ENCODE assay signal across 30 cellular contexts in the genomic region with DNA sequence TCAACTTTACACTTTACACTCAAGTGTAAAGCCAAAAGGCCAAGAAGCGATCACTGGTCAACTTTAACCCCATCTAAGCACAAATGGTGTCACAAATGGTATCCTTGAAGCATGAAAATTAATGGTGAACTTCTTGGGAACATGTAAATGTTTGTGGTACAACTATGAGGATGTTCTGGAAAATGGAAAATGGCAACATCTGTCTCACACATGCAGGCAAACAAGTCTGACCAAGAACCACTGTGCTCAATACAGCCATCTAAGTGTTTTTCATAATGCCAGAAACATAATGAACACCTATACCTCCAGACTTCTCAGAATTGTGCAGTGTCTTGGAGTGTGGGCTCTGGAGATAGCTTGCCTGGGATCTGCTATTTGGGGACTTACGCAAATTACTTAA.
"Had no signal": no experiment of that assay in that cellular context is flagged by ENCODE, and none has a peak within 500 bp of the region (broad histone marks: within the 10 kb centered on the region; RNA-seq: fewer than 3 reads in every experiment).

No MANE protein-coding gene starts in this region.

- H3K27me3 ChIP-seq: ascending aorta, breast epithelium, cardiac muscle cell, colonic mucosa, esophagus squamous epithelium had no signal

- H3K4me1 Mint-ChIP-seq: activated CD4-positive, alpha-beta memory T cell treated with anti-CD3 and anti-CD28 coated beads, Interleukin-2, amount 10 ng/mL, durations not matched to agents 7 days and 5 days; activated CD4-positive, alpha-beta T cell treated with anti-CD3 and anti-CD28 coated beads, Interleukin-2, amount 10 ng/mL, durations not matched to agents 24 days and 14 days; activated naive CD4-positive, alpha-beta T cell treated with anti-CD3 and anti-CD28 coated beads, Interleukin-2, amount 10 ng/mL, durations not matched to agents 7 days and 5 days; activated naive CD8-positive, alpha-beta T cell treated with anti-CD3 and anti-CD28 coated beads, Interleukin-2, amount 10 ng/mL, durations not matched to agents 7 days and 5 days; brain had no signal

- H3K36me3 Mint-ChIP-seq: activated naive CD4-positive, alpha-beta T cell treated with anti-CD3 and anti-CD28 coated beads, Interleukin-2, amount 10 ng/mL, durations not matched to agents 7 days and 5 days; activated naive CD8-positive, alpha-beta T cell treated with anti-CD3 and anti-CD28 coated beads, Interleukin-2, amount 10 ng/mL, durations not matched to agents 7 days and 5 days had no signal

- H3K9me3 ChIP-seq: colonic mucosa had no signal

- H3K4me3 ChIP-seq: ascending aorta, breast epithelium, cardiac muscle cell, colonic mucosa, esophagus squamous epithelium had no signal

- H3K36me3 ChIP-seq: ascending aorta, breast epithelium, cardiac muscle cell, colonic mucosa, esophagus squamous epithelium had no signal

- H3K9me3 Mint-ChIP-seq: activated CD4-positive, alpha-beta memory T cell treated with anti-CD3 and anti-CD28 coated beads, Interleukin-2, amount 10 ng/mL, durations not matched to agents 7 days and 5 days; activated CD4-positive, alpha-beta T cell treated with anti-CD3 and anti-CD28 coated beads, Interleukin-2, amount 10 ng/mL, durations not matched to agents 24 days and 14 days; activated naive CD4-positive, alpha-beta T cell treated with anti-CD3 and anti-CD28 coated beads, Interleukin-2, amount 10 ng/mL, durations not matched to agents 7 days and 5 days had no signal

- DNase-seq: activated CD4-positive, alpha-beta memory T cell treated with anti-CD3 and anti-CD28 coated beads, Interleukin-2, amount 10 ng/mL, durations not matched to agents 7 days and 5 days; activated CD4-positive, alpha-beta T cell treated with anti-CD3 and anti-CD28 coated beads for 36 hours; activated CD4-positive, alpha-beta T cell treated with anti-CD3 and anti-CD28 coated beads, Interleukin-2, amount 10 ng/mL, durations not matched to agents 24 days and 14 days; activated CD4-positive, alpha-beta T cell treated with anti-CD3 and anti-CD28 coated beads, Interleukin-2, amount 50 U/mL, for 4 hours; activated CD4-positive, CD25-positive, alpha-beta regulatory T cell; activated CD4-positive, CD25-positive, alpha-beta regulatory T cell treated with anti-CD3 and anti-CD28 coated beads, Interleukin-2, amount 50 U/mL, for 72 hours; activated CD8-positive, alpha-beta memory T cell treated with anti-CD3 and anti-CD28 coated beads, Interleukin-2, amount 50 U/mL, for 48 hours; activated gamma-delta T cell; activated naive CD4-positive, alpha-beta T cell; activated naive CD4-positive, alpha-beta T cell treated with anti-CD3 and anti-CD28 coated beads, Interleukin-2, amount 10 ng/mL, durations not matched to agents 7 days and 5 days; activated naive CD8-positive, alpha-beta T cell treated with anti-CD3 and anti-CD28 coated beads, Interleukin-2, amount 10 ng/mL, durations not matched to agents 7 days and 5 days; activated T-cell treated with anti-CD3 and anti-CD28 coated beads for 4 hours; activated T-cell treated with anti-CD3 and anti-CD28 coated beads, Interleukin-2, amount 50 U/mL, for 24 hours; activated T-cell treated with anti-CD3 and anti-CD28 coated beads, Interleukin-2, amount 50 U/mL, for 72 hours; central memory CD4-positive, alpha-beta T cell; cerebellar nuclear complex; colonic mucosa; effector CD8-positive, alpha-beta T cell; esophagus squamous epithelium; head of caudate nucleus; T-helper 2 cell had no signal

- FAIRE-seq: endometrium, endothelial cell of umbilical vein, frontal cortex had no signal

- H3K27me3 Mint-ChIP-seq: activated CD4-positive, alpha-beta T cell treated with anti-CD3 and anti-CD28 coated beads, Interleukin-2, amount 10 ng/mL, durations not matched to agents 24 days and 14 days; activated naive CD4-positive, alpha-beta T cell treated with anti-CD3 and anti-CD28 coated beads, Interleukin-2, amount 10 ng/mL, durations not matched to agents 7 days and 5 days; activated naive CD8-positive, alpha-beta T cell treated with anti-CD3 and anti-CD28 coated beads, Interleukin-2, amount 10 ng/mL, durations not matched to agents 7 days and 5 days; activated T-cell treated with anti-CD3 and anti-CD28 coated beads, Interleukin-2, amount 50 U/mL, for 24 hours; brain had no signal

- H3K27ac ChIP-seq: ascending aorta, breast epithelium, cardiac muscle cell, colonic mucosa, epithelial cell of prostate, esophagus squamous epithelium had no signal

- H3K4me1 ChIP-seq: breast epithelium, colonic mucosa had no signal

- H3K4me3 Mint-ChIP-seq: activated CD4-positive, alpha-beta memory T cell treated with anti-CD3 and anti-CD28 coated beads, Interleukin-2, amount 10 ng/mL, durations not matched to agents 7 days and 5 days; activated CD4-positive, alpha-beta T cell treated with anti-CD3 and anti-CD28 coated beads for 36 hours; activated CD4-positive, alpha-beta T cell treated with anti-CD3 and anti-CD28 coated beads, Interleukin-2, amount 10 ng/mL, durations not matched to agents 24 days and 14 days; activated naive CD4-positive, alpha-beta T cell treated with anti-CD3 and anti-CD28 coated beads, Interleukin-2, amount 10 ng/mL, durations not matched to agents 7 days and 5 days; activated naive CD8-positive, alpha-beta T cell treated with anti-CD3 and anti-CD28 coated beads, Interleukin-2, amount 10 ng/mL, durations not matched to agents 7 days and 5 days; activated T-cell treated with anti-CD3 and anti-CD28 coated beads, Interleukin-2, amount 50 U/mL, for 24 hours; activated T-cell treated with anti-CD3 and anti-CD28 coated beads, Interleukin-2, amount 50 U/mL, for 72 hours; brain had no signal

- ATAC-seq: activated CD4-positive, alpha-beta T cell treated with anti-CD3 and anti-CD28 coated beads for 36 hours; activated naive CD4-positive, alpha-beta T cell treated with anti-CD3 and anti-CD28 coated beads, Interleukin-2, amount 50 U/mL, for 72 hours; activated T-cell treated with anti-CD3 and anti-CD28 coated beads, Interleukin-2, amount 50 U/mL, for 72 hours had no signal

- H3K27ac Mint-ChIP-seq: activated CD4-positive, alpha-beta memory T cell treated with anti-CD3 and anti-CD28 coated beads, Interleukin-2, amount 10 ng/mL, durations not matched to agents 7 days and 5 days; activated CD4-positive, alpha-beta T cell treated with anti-CD3 and anti-CD28 coated beads for 36 hours; activated CD4-positive, alpha-beta T cell treated with anti-CD3 and anti-CD28 coated beads, Interleukin-2, amount 10 ng/mL, durations not matched to agents 24 days and 14 days; activated naive CD4-positive, alpha-beta T cell treated with anti-CD3 and anti-CD28 coated beads, Interleukin-2, amount 10 ng/mL, durations not matched to agents 7 days and 5 days; activated naive CD4-positive, alpha-beta T cell treated with anti-CD3 and anti-CD28 coated beads, Interleukin-2, amount 50 U/mL, for 72 hours; activated naive CD8-positive, alpha-beta T cell treated with anti-CD3 and anti-CD28 coated beads, Interleukin-2, amount 10 ng/mL, durations not matched to agents 7 days and 5 days; activated T-cell treated with anti-CD3 and anti-CD28 coated beads, Interleukin-2, amount 50 U/mL, for 24 hours; activated T-cell treated with anti-CD3 and anti-CD28 coated beads, Interleukin-2, amount 50 U/mL, for 72 hours had no signal
